Comparison of ENCODE assay signal across 14 cellular contexts in the genomic region with DNA sequence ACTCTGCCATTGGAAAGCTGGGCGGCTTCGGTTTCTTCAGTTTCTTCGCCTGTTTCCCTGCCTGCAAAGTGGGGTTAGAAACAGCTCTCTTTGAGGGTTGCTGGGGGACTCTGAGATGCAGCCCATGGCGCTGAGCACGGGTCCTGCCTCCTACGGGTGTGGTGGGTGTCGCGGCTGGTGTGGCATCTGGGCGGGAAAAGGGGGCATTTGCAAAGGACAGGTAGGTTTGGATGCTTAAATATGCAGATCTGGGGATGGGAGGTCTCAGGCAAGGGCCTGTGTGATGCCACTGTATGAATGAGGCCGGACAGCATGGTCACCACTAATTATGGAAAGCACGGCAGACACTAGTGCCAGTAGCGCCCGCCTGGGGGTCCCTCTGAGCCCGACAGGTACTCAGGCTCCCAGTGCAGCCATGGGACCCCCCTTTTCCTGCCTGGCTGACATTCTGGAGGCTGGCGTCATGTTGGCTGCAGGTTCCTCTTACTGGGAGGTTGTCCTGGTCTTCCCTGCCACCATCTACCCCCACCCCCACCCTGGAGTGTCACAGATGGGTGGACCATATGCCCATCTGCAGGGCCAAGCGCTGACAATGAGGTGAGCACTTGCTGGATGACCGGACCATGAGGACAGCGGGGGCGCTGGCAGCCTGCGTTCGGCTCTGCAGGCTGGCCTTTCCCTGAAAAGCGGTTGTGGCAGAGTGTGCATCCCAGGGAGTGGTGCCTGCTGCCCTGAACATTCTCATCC.
A peak's percentile ranks its signal among the peaks of the same experiment; 100 is the strongest.
DNase-seq lines count a peak whose midpoint lies in the region; ATAC-seq and TF ChIP-seq lines count a peak whose summit lies in the region.
"Had no signal": no experiment of that assay in that cellular context is flagged by ENCODE, and none has a peak within 500 bp of the region (broad histone marks: within the 10 kb centered on the region; RNA-seq: fewer than 3 reads in every experiment).

No MANE protein-coding gene starts in this region.

- H3K4me3 Mint-ChIP-seq in activated naive CD8-positive, alpha-beta T cell, result peak overlapping the region; percentile 48
- no peak overlapping the region for H3K4me3 Mint-ChIP-seq in activated naive CD8-positive, alpha-beta T cell treated with anti-CD3 and anti-CD28 coated beads, Interleukin-2, amount 50 U/mL, for 24 hours
- peak overlapping the region; percentile 53 for H3K4me3 Mint-ChIP-seq in T-helper 17 cell
- H3K4me3 Mint-ChIP-seq in CD14-positive monocyte, result no peak overlapping the region

- H3K9me3 ChIP-seq in T-helper 17 cell (ENCODE audit: control insufficient read depth, low read length, poor library complexity, severe bottlenecking), result no peaks in the 10 kb centered on the region
- H3K9me3 ChIP-seq in transverse colon, result no peaks in the 10 kb centered on the region
- H3K9me3 ChIP-seq: heart left ventricle, left lung, thyroid gland had no signal

- ATAC-seq in activated naive CD8-positive, alpha-beta T cell treated with anti-CD3 and anti-CD28 coated beads, Interleukin-2, amount 50 U/mL, for 24 hours, result no peak
- no peak for ATAC-seq in T-helper 17 cell
- ATAC-seq: heart left ventricle, left lung had no signal

- no peaks in the 10 kb centered on the region for H3K36me3 Mint-ChIP-seq in activated naive CD8-positive, alpha-beta T cell
- H3K36me3 Mint-ChIP-seq in activated naive CD8-positive, alpha-beta T cell treated with anti-CD3 and anti-CD28 coated beads, Interleukin-2, amount 50 U/mL, for 24 hours (ENCODE audit: low read depth), result no peaks in the 10 kb centered on the region
- H3K36me3 Mint-ChIP-seq in T-helper 17 cell (ENCODE audit: low read depth) (peaks cover 6% of the 10 kb centered on the region), CD14-positive monocyte (peaks cover 20 to 31% of the 10 kb centered on the region in 2 donors)

- H3K9me3 Mint-ChIP-seq in activated naive CD8-positive, alpha-beta T cell (ENCODE audit: low read depth), result no peaks in the 10 kb centered on the region
- no peaks in the 10 kb centered on the region for H3K9me3 Mint-ChIP-seq in activated naive CD8-positive, alpha-beta T cell treated with anti-CD3 and anti-CD28 coated beads, Interleukin-2, amount 50 U/mL, for 24 hours
- peaks cover 0 to 2% (median 0%) of the 10 kb centered on the region in 7 donors for H3K9me3 Mint-ChIP-seq in CD14-positive monocyte

- TF ChIP-seq CTCF in transverse colon (IDR thresholded peaks at IDR 0.05) (no peak), CD14-positive monocyte (IDR thresholded peaks at IDR 0.05) (no peak)

- H3K4me3 ChIP-seq in transverse colon, result no peak overlapping the region
- H3K4me3 ChIP-seq: heart left ventricle, left lung, thyroid gland had no signal

- WGBS in transverse colon (ENCODE audit: low coverage in 1 of 2), 2 donors, result 95% methylated on average over 22 of the region's 22 CpGs; no CpG with 5 or more reads in 1 of the 2 donors

- H3K27ac ChIP-seq in layer of hippocampus (ENCODE audit: low read depth, low read length), result peak overlapping the region; percentile 77
- peak overlapping the region; percentile 59 to 96 (median 94) for H3K27ac ChIP-seq in transverse colon

- peaks cover 52 to 89% (median 78%) of the 10 kb centered on the region in 4 donors for H3K4me1 ChIP-seq in transverse colon

- TF ChIP-seq EP300 in transverse colon (IDR thresholded peaks at IDR 0.05; ENCODE audit: low read depth), result no peak

- no peaks in the 10 kb centered on the region for H3K36me3 ChIP-seq in transverse colon
- H3K36me3 ChIP-seq: heart left ventricle, left lung, thyroid gland had no signal

- H3K27me3 ChIP-seq in layer of hippocampus (ENCODE audit: control insufficient read depth, insufficient read depth, low read length), result no peaks in the 10 kb centered on the region
- no peaks in the 10 kb centered on the region for H3K27me3 ChIP-seq in transverse colon
- H3K27me3 ChIP-seq: heart left ventricle, thyroid gland had no signal

- intact Hi-C loops in transverse colon (cut with DNase I; ENCODE audit: low total_unique reads) (loop anchor here (5.0 kb wide), 1 partner anchor 44 kb away; no protein-coding TSS in a partner anchor), CD14-positive monocyte (cut with micrococcal nuclease) (no loop called here)

- peaks cover 90% of the 10 kb centered on the region for H3K4me1 Mint-ChIP-seq in activated naive CD8-positive, alpha-beta T cell (ENCODE audit: low read depth)
- peaks cover 74% of the 10 kb centered on the region for H3K4me1 Mint-ChIP-seq in activated naive CD8-positive, alpha-beta T cell treated with anti-CD3 and anti-CD28 coated beads, Interleukin-2, amount 50 U/mL, for 24 hours
- H3K4me1 Mint-ChIP-seq in T-helper 17 cell, result peaks cover 70% of the 10 kb centered on the region
- peaks cover 45% of the 10 kb centered on the region for H3K4me1 Mint-ChIP-seq in CD14-positive monocyte

- TF ChIP-seq POLR2A in transverse colon (IDR thresholded peaks at IDR 0.05), result no peak

- DNase-seq in activated naive CD8-positive, alpha-beta T cell treated with anti-CD3 and anti-CD28 coated beads, Interleukin-2, amount 50 U/mL, for 24 hours, result no peak
- DNase-seq in T-helper 17 cell, result no peak
- DNase-seq in transverse colon, result no peak
- no peak for DNase-seq in CD14-positive monocyte (ENCODE audit: low spot score)
- DNase-seq in NCI-H526 treated with DMSO at 0.1 percent for 48 hours (lab: John Stamatoyannopoulos, UW), result no peak
- no peak for DNase-seq in H4 (ENCODE audit: low spot score)
- DNase-seq: activated CD8-positive, alpha-beta memory T cell treated with anti-CD3 and anti-CD28 coated beads for 24 hours; heart left ventricle; left lung; nucleus accumbens; OCI-M1; thyroid gland had no signal

- in situ Hi-C loops in transverse colon (cut with MboI; ENCODE audit: low pct_ligation_motif_present in 1 of 4, low pct_unique_long_range_greater_than_20kb in 1 of 4, low sequenced_read_pairs in 3 of 4), result no loop called here

- H3K27ac Mint-ChIP-seq in activated naive CD8-positive, alpha-beta T cell, result peak overlapping the region; percentile 91
- no peak overlapping the region for H3K27ac Mint-ChIP-seq in activated naive CD8-positive, alpha-beta T cell treated with anti-CD3 and anti-CD28 coated beads, Interleukin-2, amount 50 U/mL, for 24 hours
- peak overlapping the region; percentile 93 for H3K27ac Mint-ChIP-seq in T-helper 17 cell
- H3K27ac Mint-ChIP-seq in CD14-positive monocyte, result peak overlapping the region in 1 of 7 donors; percentile 42

- no peaks in the 10 kb centered on the region for H3K27me3 Mint-ChIP-seq in activated naive CD8-positive, alpha-beta T cell
- H3K27me3 Mint-ChIP-seq in activated naive CD8-positive, alpha-beta T cell treated with anti-CD3 and anti-CD28 coated beads, Interleukin-2, amount 50 U/mL, for 24 hours, result no peaks in the 10 kb centered on the region
- H3K27me3 Mint-ChIP-seq in T-helper 17 cell, result no peaks in the 10 kb centered on the region
- peaks cover 2 to 10% (median 7%) of the 10 kb centered on the region in 3 donors for H3K27me3 Mint-ChIP-seq in CD14-positive monocyte (ENCODE audit: low read depth in 3 of 3)

Comparison
In these comparisons a context has a peak if more than half of its experiments do, and no peak if none do; other contexts are left out.
1. H3K4me3 Mint-ChIP-seq: peak in activated naive CD8-positive, alpha-beta T cell (single experiment) and T-helper 17 cell (single experiment); none in activated naive CD8-positive, alpha-beta T cell treated with anti-CD3 and anti-CD28 coated beads, Interleukin-2, amount 50 U/mL, for 24 hours (single experiment) and CD14-positive monocyte (0 of 2).